25 cellular contexts compared by ENCODE assay signal in the genomic region with DNA sequence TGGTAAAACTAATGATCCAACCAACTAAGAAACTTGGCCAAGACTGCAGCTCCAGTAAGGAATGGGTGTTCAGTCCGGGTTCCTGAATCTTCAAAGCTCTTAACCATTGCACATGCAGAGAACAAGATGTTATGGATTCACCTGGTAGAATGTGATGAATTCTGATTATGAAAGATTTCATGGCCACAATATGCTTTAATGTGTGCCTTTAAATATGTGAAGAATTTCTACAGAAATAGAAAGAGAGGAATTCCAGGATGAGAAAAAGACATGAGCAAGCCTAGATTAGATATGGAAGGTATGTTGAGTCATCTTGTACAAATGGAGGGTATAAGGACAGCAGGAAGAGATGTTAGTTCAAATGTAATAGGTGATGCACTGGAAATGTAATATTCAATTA.
DNase-seq lines count a peak whose midpoint lies in the region; ATAC-seq, FAIRE-seq and TF ChIP-seq lines count a peak whose summit lies in the region.
"Had no signal": no experiment of that assay in that cellular context is flagged by ENCODE, and none has a peak within 500 bp of the region (broad histone marks: within the 10 kb centered on the region; RNA-seq: fewer than 3 reads in every experiment).

No MANE protein-coding gene starts in this region.

- no peaks in the 10 kb centered on the region for H3K4me1 Mint-ChIP-seq in MCF 10A (ENCODE audit: insufficient read depth, unreplicated experiment)
- peaks cover 15% of the 10 kb centered on the region for H3K4me1 Mint-ChIP-seq in astrocyte (ENCODE audit: low read depth, unreplicated experiment)
- H3K4me1 Mint-ChIP-seq in stimulated activated memory B cell treated with anti-CD40 and anti-IgM and Interleukin-4, amounts not matched to agents 10 μg/mL and 1 μg/mL and 100 μg/mL, for 72 hours: no peaks in the 10 kb centered on the region
- H3K4me1 Mint-ChIP-seq: B cell; CD4-positive, CD25-positive, alpha-beta regulatory T cell; GM23338; H9 had no signal

- H3K36me3 ChIP-seq in mammary epithelial cell (ENCODE audit: insufficient read depth, low read length) (no peaks in the 10 kb centered on the region), astrocyte (ENCODE audit: insufficient read depth, low read length) (no peaks in the 10 kb centered on the region), spleen (no peaks in the 10 kb centered on the region)
- H3K36me3 ChIP-seq: BLaER1 had no signal

- H3K9me3 Mint-ChIP-seq in MCF 10A (ENCODE audit: unreplicated experiment) (peaks cover 4% of the 10 kb centered on the region), astrocyte (ENCODE audit: unreplicated experiment) (no peaks in the 10 kb centered on the region)
- H3K9me3 Mint-ChIP-seq in stimulated activated memory B cell treated with anti-CD40 and anti-IgM and Interleukin-4, amounts not matched to agents 10 μg/mL and 1 μg/mL and 100 μg/mL, for 72 hours: peaks cover 4% of the 10 kb centered on the region
- H3K9me3 Mint-ChIP-seq: H9 had no signal

- WGBS in mammary epithelial cell (ENCODE audit: low coverage, missing lambda C conversion rate): 91% methylated on average over 1 of the region's 1 CpG
- WGBS in spleen, 5 donors: 71 to 94% (median 77%) methylated on average over 1 of the region's 1 CpG

- no peaks in the 10 kb centered on the region for H3K4me1 ChIP-seq in mammary epithelial cell (ENCODE audit: insufficient read depth, low read length)
- H3K4me1 ChIP-seq in astrocyte (ENCODE audit: insufficient read depth, low read length): peaks cover 3% of the 10 kb centered on the region
- H3K4me1 ChIP-seq in foreskin keratinocyte: no peaks in the 10 kb centered on the region
- no peaks in the 10 kb centered on the region for H3K4me1 ChIP-seq in spleen

- H3K4me3 ChIP-seq in mammary epithelial cell (replicated peaks in 1 of 3; ENCODE audit: insufficient read depth in 1 of 3, low read depth in 2 of 3, low read length in 3 of 3) (no peak overlapping the region), astrocyte (ENCODE audit: insufficient read depth, low read depth, low read length) (no peak overlapping the region), spleen (no peak overlapping the region)
- H3K4me3 ChIP-seq: BLaER1, GM12878, GM23338 had no signal

- H3K9me3 ChIP-seq in mammary epithelial cell (replicated peaks; ENCODE audit: insufficient read depth, low read length) (no peaks in the 10 kb centered on the region), astrocyte (ENCODE audit: insufficient read depth, low read depth, low read length) (no peaks in the 10 kb centered on the region), spleen (peaks cover 0 to 5% (median 0%) of the 10 kb centered on the region in 8 donors)
- H3K9me3 ChIP-seq: Caco-2 had no signal

- no peak for TF ChIP-seq POLR2A in spleen (IDR thresholded peaks at IDR 0.05)

- H3K27ac ChIP-seq in mammary epithelial cell (ENCODE audit: insufficient read depth, low read depth, low read length) (no peak overlapping the region), astrocyte (ENCODE audit: low read depth, low read length) (no peak overlapping the region), foreskin keratinocyte (no peak overlapping the region), spleen (no peak overlapping the region)
- H3K27ac ChIP-seq: 22Rv1, BLaER1, C4-2B had no signal

- H2AFZ ChIP-seq in mammary epithelial cell (ENCODE audit: low read depth, low read length) (no peak overlapping the region), astrocyte (ENCODE audit: low read depth, low read length) (no peak overlapping the region)

- in situ Hi-C loops in mammary epithelial cell (cut with MboI; ENCODE audit: low sequenced_read_pairs in 2 of 2): no loop called here

- FAIRE-seq in astrocyte (lab: Jason Lieb, UNC): no peak
- FAIRE-seq: A204.1, GM12878, GM19239 had no signal

- H3K36me3 Mint-ChIP-seq in MCF 10A (ENCODE audit: insufficient read depth, unreplicated experiment): no peaks in the 10 kb centered on the region
- no peaks in the 10 kb centered on the region for H3K36me3 Mint-ChIP-seq in astrocyte (ENCODE audit: low read depth, unreplicated experiment)
- no peaks in the 10 kb centered on the region for H3K36me3 Mint-ChIP-seq in stimulated activated memory B cell treated with anti-CD40 and anti-IgM and Interleukin-4, amounts not matched to agents 10 μg/mL and 1 μg/mL and 100 μg/mL, for 72 hours
- H3K36me3 Mint-ChIP-seq: CD4-positive, CD25-positive, alpha-beta regulatory T cell; CD8-positive, alpha-beta T cell had no signal

- TF ChIP-seq CTCF in mammary epithelial cell (conservative IDR thresholded peaks at IDR 0.05 in 1 of 2, IDR thresholded peaks at IDR 0.05 in 1 of 2; ENCODE audit: extremely low read depth in 1 of 2, insufficient read depth in 1 of 2, low read depth in 1 of 2, low read length in 2 of 2): no peak
- no peak for TF ChIP-seq CTCF in MCF 10A (IDR thresholded peaks at IDR 0.05; ENCODE audit: unreplicated experiment)
- no peak for TF ChIP-seq CTCF in astrocyte (IDR thresholded peaks at IDR 0.05; ENCODE audit: insufficient read depth, low read depth, low read length)
- no peak for TF ChIP-seq CTCF in foreskin keratinocyte (conservative IDR thresholded peaks at IDR 0.05)
- no peak for TF ChIP-seq CTCF in spleen (IDR thresholded peaks at IDR 0.05 in 8 of 11, conservative IDR thresholded peaks at IDR 0.05 in 3 of 11)

- H4K20me1 ChIP-seq in mammary epithelial cell (ENCODE audit: insufficient read depth, low read length) (no peaks in the 10 kb centered on the region), astrocyte (ENCODE audit: insufficient read depth, low read length) (no peaks in the 10 kb centered on the region)
- H4K20me1 ChIP-seq: BLaER1 had no signal

- H3K9ac ChIP-seq in mammary epithelial cell (ENCODE audit: insufficient read depth, low read length) (no peak overlapping the region), astrocyte (ENCODE audit: low read length) (no peak overlapping the region)
- H3K9ac ChIP-seq: BLaER1 had no signal

- H3K27ac Mint-ChIP-seq in MCF 10A (ENCODE audit: low read depth, unreplicated experiment) (no peak overlapping the region), astrocyte (ENCODE audit: unreplicated experiment) (no peak overlapping the region)
- H3K27ac Mint-ChIP-seq in stimulated activated memory B cell treated with anti-CD40 and anti-IgM and Interleukin-4, amounts not matched to agents 10 μg/mL and 1 μg/mL and 100 μg/mL, for 72 hours: no peak overlapping the region
- H3K27ac Mint-ChIP-seq: B cell; CD4-positive, CD25-positive, alpha-beta regulatory T cell; CD8-positive, alpha-beta T cell; GM23338; H9 had no signal

- peak; percentile 4 for DNase-seq in mammary epithelial cell
- no peak for DNase-seq in MCF 10A (ENCODE audit: unreplicated experiment)
- DNase-seq in astrocyte (ENCODE audit: low read depth): peak; percentile 55
- DNase-seq in foreskin keratinocyte: peak; percentile 9 to 47
- no peak for DNase-seq in spleen
- no peak for DNase-seq in stimulated activated naive CD4-positive, alpha-beta T cell (lab: John Stamatoyannopoulos, UW)
- DNase-seq: Caco-2; CD4-positive, CD25-positive, alpha-beta regulatory T cell; CD8-positive, alpha-beta T cell; DMS153; DND-41; EL; GDM1; H9 had no signal

- no peak overlapping the region for H3K4me3 Mint-ChIP-seq in MCF 10A (ENCODE audit: unreplicated experiment)
- H3K4me3 Mint-ChIP-seq in astrocyte (ENCODE audit: unreplicated experiment): no peak overlapping the region
- H3K4me3 Mint-ChIP-seq in stimulated activated memory B cell treated with anti-CD40 and anti-IgM and Interleukin-4, amounts not matched to agents 10 μg/mL and 1 μg/mL and 100 μg/mL, for 72 hours: no peak overlapping the region
- H3K4me3 Mint-ChIP-seq: B cell; CD4-positive, CD25-positive, alpha-beta regulatory T cell; CD8-positive, alpha-beta T cell; GM23338; H9 had no signal

- ATAC-seq in foreskin keratinocyte (no peak), HG03135 (IDR thresholded peaks at IDR 0.05; ENCODE audit: unreplicated experiment) (no peak)
- peak; percentile 20 for ATAC-seq in stimulated activated memory B cell treated with anti-CD40 and anti-IgM and Interleukin-4, amounts not matched to agents 10 μg/mL and 1 μg/mL and 100 μg/mL, for 72 hours
- ATAC-seq: CD8-positive, alpha-beta T cell; GM12878; GM23338; HCT116 had no signal

- BruUV-seq in mammary epithelial cell (replicated peaks; lab: Mats Ljungman, UMichigan): no TSS peak
- BruUV-seq in MCF 10A (replicated peaks; lab: Mats Ljungman, UMichigan): no TSS peak

- dilution Hi-C loops in mammary epithelial cell (cut with HindIII; ENCODE audit: low sequenced_read_pairs): no loop called here

- no peaks in the 10 kb centered on the region for H3K27me3 ChIP-seq in mammary epithelial cell (ENCODE audit: insufficient read depth, low read length)
- H3K27me3 ChIP-seq in astrocyte (ENCODE audit: insufficient read depth, low read length): no peaks in the 10 kb centered on the region
- no peaks in the 10 kb centered on the region for H3K27me3 ChIP-seq in foreskin keratinocyte
- H3K27me3 ChIP-seq in spleen (replicated peaks in 1 of 7): no peaks in the 10 kb centered on the region
- H3K27me3 ChIP-seq: BLaER1 had no signal

- H3K79me2 ChIP-seq in mammary epithelial cell (ENCODE audit: insufficient read depth, low read length) (no peaks in the 10 kb centered on the region), astrocyte (ENCODE audit: insufficient read depth, low read length) (no peaks in the 10 kb centered on the region)

- H3K27me3 Mint-ChIP-seq in MCF 10A (ENCODE audit: insufficient read depth, unreplicated experiment) (no peaks in the 10 kb centered on the region), astrocyte (ENCODE audit: low read depth, unreplicated experiment) (no peaks in the 10 kb centered on the region)
- no peaks in the 10 kb centered on the region for H3K27me3 Mint-ChIP-seq in stimulated activated memory B cell treated with anti-CD40 and anti-IgM and Interleukin-4, amounts not matched to agents 10 μg/mL and 1 μg/mL and 100 μg/mL, for 72 hours
- H3K27me3 Mint-ChIP-seq: B cell; CD4-positive, CD25-positive, alpha-beta regulatory T cell had no signal

- H3K4me2 ChIP-seq in mammary epithelial cell (ENCODE audit: insufficient read depth, low read depth, low read length): no peak overlapping the region
- no peak overlapping the region for H3K4me2 ChIP-seq in astrocyte (ENCODE audit: low read length)
- H3K4me2 ChIP-seq: BLaER1, GM23338 had no signal

- CTCF ChIA-PET in mammary epithelial cell (lab: Charles Lee; ENCODE audit: low non-redundant PET): no interaction called here
- CTCF ChIA-PET in MCF 10A (lab: Yijun Ruan, JAX): interaction anchor here (0.7 kb wide), 1 partner anchor 14 kb away, joined by 4 read pairs; no protein-coding TSS in a partner anchor

- intact Hi-C loops in mammary epithelial cell (cut with micrococcal nuclease) (no loop called here), MCF 10A (cut with micrococcal nuclease) (no loop called here), spleen (cut with DNase I; ENCODE audit: low total_unique reads) (no loop called here)

- POLR2A ChIA-PET in MCF 10A (lab: Yijun Ruan, JAX): no interaction called here

Comparison
In these comparisons a context has a peak if more than half of its experiments do, and no peak if none do; other contexts are left out.
1. DNase-seq: peak in mammary epithelial cell (single experiment), astrocyte (single experiment) and foreskin keratinocyte (2 of 2); none in MCF 10A (single experiment), spleen (single experiment) and stimulated activated naive CD4-positive, alpha-beta T cell (0 of 6).